Comparison of ENCODE assay signal across 20 cellular contexts in the genomic region with DNA sequence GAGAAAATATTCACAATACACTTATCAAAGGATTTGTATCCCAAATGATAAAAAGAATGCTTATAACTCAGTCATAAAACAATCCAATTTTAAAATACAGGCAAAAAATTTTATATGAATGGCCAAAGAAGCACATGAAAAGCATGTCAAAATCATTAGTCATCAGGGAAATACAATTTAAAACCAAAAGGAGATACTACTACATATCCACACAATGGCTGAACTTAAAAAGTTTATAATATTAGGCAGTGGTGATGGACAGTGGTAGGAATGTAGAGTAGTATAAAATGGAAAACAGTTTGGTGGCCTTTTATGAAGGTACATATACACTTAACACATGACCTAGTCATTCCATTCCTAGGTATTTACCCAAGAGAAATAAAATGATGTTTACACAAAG. TPM values are rescaled to one million over a fixed set of nuclear protein-coding genes. Genes with fewer than 3 reads are reported as not detected.
A peak's percentile ranks its signal among the peaks of the same experiment; 100 is the strongest.
DNase-seq lines count a peak whose midpoint lies in the region; ATAC-seq and TF ChIP-seq lines count a peak whose summit lies in the region.
"Had no signal": no experiment of that assay in that cellular context is flagged by ENCODE, and none has a peak within 500 bp of the region (broad histone marks: within the 10 kb centered on the region; RNA-seq: fewer than 3 reads in every experiment).

No MANE protein-coding gene starts in this region.

- CTCF ChIA-PET in AG04450 (lab: Charles Lee): interaction anchor here (1.4 to 10.6 kb wide), 4 partner anchors 10 to 70 kb away, joined by 3 to 120 read pairs (median 8); a partner anchor contains a TSS

- POLR2A ChIA-PET in AG04450 (lab: Yijun Ruan, JAX): interaction anchor here (1.9 kb wide), 1 partner anchor 12 kb away, joined by 14 read pairs; a partner anchor contains a TSS

- TF ChIP-seq CTCF in AG04450 (IDR thresholded peaks at IDR 0.05; ENCODE audit: low read depth, low read length) (no peak), astrocyte of the spinal cord (IDR thresholded peaks at IDR 0.05; ENCODE audit: low read depth, low read length) (no peak), glutamatergic neuron (IDR thresholded peaks at IDR 0.05; ENCODE audit: partially characterized antibody, unreplicated experiment) (no peak)

- H3K27ac Mint-ChIP-seq in glutamatergic neuron (ENCODE audit: unreplicated experiment): peak overlapping the region; percentile 93
- H3K27ac Mint-ChIP-seq: activated CD4-positive, alpha-beta T cell treated with anti-CD3 and anti-CD28 coated beads, Interleukin-2, amount 10 ng/mL, durations not matched to agents 7 days and 5 days; dendritic cell treated with granulocyte-macrophage colony-stimulating factor and Interleukin-4, amounts not matched to agents 40 ng/mL and 50 ng/mL, for 4 days had no signal

- H3K27me3 ChIP-seq in AG04450 (ENCODE audit: control insufficient read depth, insufficient read depth, low read length): no peaks in the 10 kb centered on the region

- H3K9me3 ChIP-seq in AG04450 (ENCODE audit: control insufficient read depth, insufficient read depth, low read length): no peaks in the 10 kb centered on the region

- H3K27ac ChIP-seq in AG04450 (ENCODE audit: low read depth, low read length): peak overlapping the region; percentile 13
- H3K27ac ChIP-seq: parathyroid adenoma had no signal

- H3K4me3 Mint-ChIP-seq in glutamatergic neuron (ENCODE audit: unreplicated experiment): no peak overlapping the region
- H3K4me3 Mint-ChIP-seq: activated CD4-positive, alpha-beta T cell treated with anti-CD3 and anti-CD28 coated beads, Interleukin-2, amount 10 ng/mL, durations not matched to agents 7 days and 5 days; dendritic cell treated with granulocyte-macrophage colony-stimulating factor and Interleukin-4, amounts not matched to agents 40 ng/mL and 50 ng/mL, for 4 days had no signal

- H3K4me3 ChIP-seq in AG04450 (ENCODE audit: low read depth, low read length) (no peak overlapping the region), astrocyte of the spinal cord (ENCODE audit: low read depth, low read length) (no peak overlapping the region)

- ATAC-seq in GM21528 (IDR thresholded peaks at IDR 0.05; ENCODE audit: low FRiP score, unreplicated experiment) (no peak), HG02759 (IDR thresholded peaks at IDR 0.05; ENCODE audit: unreplicated experiment) (no peak)
- ATAC-seq: naive thymus-derived CD4-positive, alpha-beta T cell had no signal

- in situ Hi-C loops in astrocyte of the spinal cord (cut with HindIII; ENCODE audit: low sequenced_read_pairs): no loop called here

- peaks cover 34% of the 10 kb centered on the region for H3K4me1 Mint-ChIP-seq in glutamatergic neuron (ENCODE audit: low read depth, unreplicated experiment)

- H3K36me3 Mint-ChIP-seq in glutamatergic neuron (ENCODE audit: unreplicated experiment): peaks cover 9% of the 10 kb centered on the region

- H3K27me3 Mint-ChIP-seq in glutamatergic neuron (ENCODE audit: unreplicated experiment): peaks cover 4% of the 10 kb centered on the region
- H3K27me3 Mint-ChIP-seq: activated CD4-positive, alpha-beta T cell treated with anti-CD3 and anti-CD28 coated beads, Interleukin-2, amount 10 ng/mL, durations not matched to agents 7 days and 5 days; dendritic cell treated with granulocyte-macrophage colony-stimulating factor and Interleukin-4, amounts not matched to agents 40 ng/mL and 50 ng/mL, for 4 days; naive thymus-derived CD4-positive, alpha-beta T cell had no signal

- DNase-seq in AG04450 (ENCODE audit: low read depth, low spot score): no peak
- peak; percentile 27 for DNase-seq in HT1080 (ENCODE audit: low read depth)
- peak; percentile 43 for DNase-seq in astrocyte of the spinal cord (ENCODE audit: low read depth, low spot score)
- no peak for DNase-seq in glutamatergic neuron
- no peak for DNase-seq in ureter (ENCODE audit: low spot score)
- DNase-seq in NCI-H1694 treated with DMSO at 0.1 percent for 48 hours (lab: John Stamatoyannopoulos, UW): no peak
- DNase-seq: activated CD4-positive, alpha-beta T cell treated with anti-CD3 and anti-CD28 coated beads, Interleukin-2, amount 10 ng/mL, durations not matched to agents 7 days and 5 days; activated CD8-positive, alpha-beta memory T cell treated with anti-CD3 and anti-CD28 coated beads, Interleukin-2, amount 50 U/mL, for 48 hours; activated naive CD4-positive, alpha-beta T cell treated with anti-CD3 and anti-CD28 coated beads, Interleukin-2, amount 50 U/mL, for 16 hours; H7; Kasumi-1; naive thymus-derived CD4-positive, alpha-beta T cell; NCI-H1417 treated with DMSO at 0.1 percent for 48 hours; NCI-H2171; NCI-H82; stimulated activated CD4-positive, alpha-beta T cell treated with anti-CD3 and anti-CD28 coated beads, Interleukin-2, amount 100 ng/mL, for 48 hours had no signal

- peaks cover 6% of the 10 kb centered on the region for H3K9me3 Mint-ChIP-seq in glutamatergic neuron (ENCODE audit: unreplicated experiment)
- H3K9me3 Mint-ChIP-seq: activated CD4-positive, alpha-beta T cell treated with anti-CD3 and anti-CD28 coated beads, Interleukin-2, amount 10 ng/mL, durations not matched to agents 7 days and 5 days; dendritic cell treated with granulocyte-macrophage colony-stimulating factor and Interleukin-4, amounts not matched to agents 40 ng/mL and 50 ng/mL, for 4 days; naive thymus-derived CD4-positive, alpha-beta T cell had no signal

RNA-seq across cellular contexts. Expression of a gene that starts 12.2 kb away (rescaled TPM):
- 74.7 and 85.2 TPM in 2 replicates for polyA plus RNA-seq in AG04450 (2011; rRNA removed)
- polyA minus RNA-seq in AG04450 (2011; rRNA and poly(A)+ RNA removed): 7.3 and 12.2 TPM in 2 replicates
- total RNA-seq in HT1080 (2014; rRNA removed; shearing (Covaris generic)): 110 and 119 TPM in 2 replicates
- 116 and 149 TPM in 2 replicates for polyA plus RNA-seq in HT1080 (2015; cell fraction: cytosol; rRNA removed)
- 39.0 and 59.1 TPM in 2 replicates for polyA plus RNA-seq in HT1080 (2015; cell fraction: nucleus; rRNA removed)
- total RNA-seq in glutamatergic neuron (ENCODE audit: unreplicated experiment) (76.2 TPM), ureter (45.6 TPM)

RNA-seq across cellular contexts. Expression of a gene that starts 12.6 kb away (rescaled TPM):
- 16.2 and 23.1 TPM in 2 replicates for polyA plus RNA-seq in AG04450 (2011; rRNA removed)
- polyA minus RNA-seq in AG04450 (2011; rRNA and poly(A)+ RNA removed): 17.7 and 19.6 TPM in 2 replicates
- total RNA-seq in HT1080 (2014; rRNA removed; shearing (Covaris generic)): 67.4 and 76.5 TPM in 2 replicates
- 37.9 and 39.0 TPM in 2 replicates for polyA plus RNA-seq in HT1080 (2015; cell fraction: cytosol; rRNA removed)
- 19.6 and 22.3 TPM in 2 replicates for polyA plus RNA-seq in HT1080 (2015; cell fraction: nucleus; rRNA removed)
- total RNA-seq in glutamatergic neuron (ENCODE audit: unreplicated experiment) (9.2 TPM), ureter (6.2 TPM)

RNA-seq across cellular contexts. Expression of a gene that starts 41.2 kb away (rescaled TPM):
- 38.1 and 48.1 TPM in 2 replicates for polyA plus RNA-seq in AG04450 (2011; rRNA removed)
- polyA minus RNA-seq in AG04450 (2011; rRNA and poly(A)+ RNA removed): 26.1 and 36.1 TPM in 2 replicates
- 34.7 and 35.2 TPM in 2 replicates for total RNA-seq in HT1080 (2014; rRNA removed; shearing (Covaris generic))
- 29.0 and 34.9 TPM in 2 replicates for polyA plus RNA-seq in HT1080 (2015; cell fraction: cytosol; rRNA removed)
- polyA plus RNA-seq in HT1080 (2015; cell fraction: nucleus; rRNA removed): 16.5 and 16.9 TPM in 2 replicates
- total RNA-seq in glutamatergic neuron (ENCODE audit: unreplicated experiment) (61.5 TPM), ureter (42.9 TPM)

Comparison
In these comparisons a context has a peak if more than half of its experiments do, and no peak if none do; other contexts are left out.
1. DNase-seq: peak in HT1080 (single experiment) and astrocyte of the spinal cord (single experiment); none in AG04450 (single experiment), glutamatergic neuron (single experiment), ureter (single experiment) and NCI-H1694 treated with DMSO at 0.1 percent for 48 hours (single experiment).